9 cellular contexts compared by ENCODE assay signal in genomic region chr1:910311-910880, GRCh38. TPM values are rescaled to one million over a fixed set of nuclear protein-coding genes. Genes with fewer than 3 reads are reported as not detected.
DNase-seq lines count a peak whose midpoint lies in the region; ATAC-seq, FAIRE-seq and TF ChIP-seq lines count a peak whose summit lies in the region.
"Had no signal": no experiment of that assay in that cellular context is flagged by ENCODE, and none has a peak within 500 bp of the region (broad histone marks: within the 10 kb centered on the region; RNA-seq: fewer than 3 reads in every experiment).

No MANE protein-coding gene starts in this region.

- H3K9me3 Mint-ChIP-seq in glutamatergic neuron (ENCODE audit: unreplicated experiment): peaks cover 13% of the 10 kb centered on the region
- no peaks in the 10 kb centered on the region for H3K9me3 Mint-ChIP-seq in progenitor cell of endocrine pancreas (ENCODE audit: low read depth)
- no peaks in the 10 kb centered on the region for H3K9me3 Mint-ChIP-seq in immature natural killer cell

- TF ChIP-seq POLR2A in GM12891 (IDR thresholded peaks at IDR 0.05; ENCODE audit: low read depth, low read length): no peak

- H3K27me3 Mint-ChIP-seq in glutamatergic neuron (ENCODE audit: unreplicated experiment): peaks cover 21% of the 10 kb centered on the region
- H3K27me3 Mint-ChIP-seq in progenitor cell of endocrine pancreas: peaks cover 40% of the 10 kb centered on the region
- H3K27me3 Mint-ChIP-seq in immature natural killer cell (ENCODE audit: low read depth in 3 of 3): peaks cover 5 to 9% (median 8%) of the 10 kb centered on the region in 3 donors

- no peak for FAIRE-seq in GM12891 (lab: Jason Lieb, UNC)

- H3K4me3 Mint-ChIP-seq in glutamatergic neuron (ENCODE audit: unreplicated experiment): no peak overlapping the region
- no peak overlapping the region for H3K4me3 Mint-ChIP-seq in progenitor cell of endocrine pancreas (ENCODE audit: low read depth)
- H3K4me3 Mint-ChIP-seq in immature natural killer cell: no peak overlapping the region

- TF ChIP-seq CTCF in glutamatergic neuron (IDR thresholded peaks at IDR 0.05; ENCODE audit: partially characterized antibody, unreplicated experiment) (no peak), progenitor cell of endocrine pancreas (IDR thresholded peaks at IDR 0.05; ENCODE audit: unreplicated experiment) (no peak)

- H3K36me3 Mint-ChIP-seq in glutamatergic neuron (ENCODE audit: unreplicated experiment) (peaks cover 4% of the 10 kb centered on the region), progenitor cell of endocrine pancreas (ENCODE audit: insufficient read depth) (peaks cover 2% of the 10 kb centered on the region), immature natural killer cell (no peaks in the 10 kb centered on the region)

- no peak for ATAC-seq in GM18502 (IDR thresholded peaks at IDR 0.05; ENCODE audit: poor library complexity, unreplicated experiment)
- ATAC-seq in HG03025 (IDR thresholded peaks at IDR 0.05; ENCODE audit: low FRiP score, unreplicated experiment): no peak

- H3K4me1 Mint-ChIP-seq in glutamatergic neuron (ENCODE audit: low read depth, unreplicated experiment) (peaks cover 19% of the 10 kb centered on the region), progenitor cell of endocrine pancreas (ENCODE audit: low read depth) (peaks cover 18% of the 10 kb centered on the region), immature natural killer cell (peaks cover 2% of the 10 kb centered on the region in 2 donors)

- H3K27ac Mint-ChIP-seq in glutamatergic neuron (ENCODE audit: unreplicated experiment) (no peak overlapping the region), progenitor cell of endocrine pancreas (no peak overlapping the region), immature natural killer cell (no peak overlapping the region)

- DNase-seq in GM12891 (ENCODE audit: insufficient read length, low spot score) (peak; percentile 17), NCI-H526 (lab: John Stamatoyannopoulos, UW) (peak; percentile 42 to 69), glutamatergic neuron (peak; percentile 18), progenitor cell of endocrine pancreas (ENCODE audit: low spot score, unreplicated experiment) (peak; percentile 9), NCI-H446 treated with DMSO at 0.1 percent for 48 hours (lab: John Stamatoyannopoulos, UW) (no peak), immature natural killer cell (no peak)
- DNase-seq: NCI-H2029 treated with DMSO at 0.1 percent for 48 hours had no signal

TF ChIP-seq in GM12891, 5 proteins besides CTCF, POLR2A, EP300 and RAD21:
- TF ChIP-seq PAX5 (IDR thresholded peaks at IDR 0.05; ENCODE audit: insufficient read depth, low read length, severe bottlenecking): no peak
- no peak for TF ChIP-seq SPI1 (IDR thresholded peaks at IDR 0.05; ENCODE audit: low read depth, low read length)
- no peak for TF ChIP-seq POLR2AphosphoS5 (IDR thresholded peaks at IDR 0.05; ENCODE audit: low read depth, low read length)
- TF ChIP-seq POU2F2 (IDR thresholded peaks at IDR 0.05; ENCODE audit: low read depth, low read length): no peak
- TF ChIP-seq TAF1 (IDR thresholded peaks at IDR 0.05; ENCODE audit: low read depth, low read length): no peak
TF ChIP-seq in GM12891: peak in this region for 0.

RNA-seq across cellular contexts. Expression of gene SAMD11, which starts 13.3 kb away (rescaled TPM):
- polyA plus RNA-seq in GM12891 (2012; ENCODE audit: low read depth, missing spikeins): 0.05 TPM
- 46.2 TPM for total RNA-seq in glutamatergic neuron (ENCODE audit: unreplicated experiment)
- total RNA-seq in progenitor cell of endocrine pancreas: 42.9 and 53.9 TPM in 2 replicates
- under 1 TPM in 1 of 3 donors, not detected in 2; 0.14 TPM for polyA plus RNA-seq in immature natural killer cell

RNA-seq across cellular contexts. Expression of gene NOC2L, which starts 48.7 kb away (rescaled TPM):
- 48.8 TPM for polyA plus RNA-seq in GM12891 (2012; ENCODE audit: low read depth, missing spikeins)
- total RNA-seq in glutamatergic neuron (ENCODE audit: unreplicated experiment) (90.3 TPM), progenitor cell of endocrine pancreas (71.9 and 78.2 TPM in 2 replicates)
- 10 to 100 TPM; 48.2 to 69.8 (median 53.5) TPM for polyA plus RNA-seq in immature natural killer cell

RNA-seq across cellular contexts. Expression of gene KLHL17, which starts 50.0 kb away (rescaled TPM):
- polyA plus RNA-seq in GM12891 (2012; ENCODE audit: low read depth, missing spikeins): 8.5 TPM
- total RNA-seq in glutamatergic neuron (ENCODE audit: unreplicated experiment) (103 TPM), progenitor cell of endocrine pancreas (45.3 and 47.5 TPM in 2 replicates)
- polyA plus RNA-seq in immature natural killer cell: 1 to 10 TPM in 2 of 3 donors, not detected in 1; 1.8 to 2.2 TPM

RNA-seq across cellular contexts. Expression of gene PLEKHN1, which starts 55.9 kb away (rescaled TPM):
- 0.22 TPM for polyA plus RNA-seq in GM12891 (2012; ENCODE audit: low read depth, missing spikeins)
- 0.29 TPM for total RNA-seq in glutamatergic neuron (ENCODE audit: unreplicated experiment)
- total RNA-seq in progenitor cell of endocrine pancreas: 1.1 and 1.9 TPM in 2 replicates
- polyA plus RNA-seq in immature natural killer cell: 1 to 10 TPM in 1 of 3 donors, under 1 TPM in 2; 0.14 to 2.2 (median 0.68) TPM

Comparison
In these comparisons a context has a peak if more than half of its experiments do, and no peak if none do; other contexts are left out.
1. DNase-seq: peak in GM12891 (single experiment), NCI-H526 (2 of 2), glutamatergic neuron (single experiment) and progenitor cell of endocrine pancreas (single experiment); none in NCI-H446 treated with DMSO at 0.1 percent for 48 hours (single experiment) and immature natural killer cell (0 of 3).